ENCODE assay signal across 13 cellular contexts in the genomic region with DNA sequence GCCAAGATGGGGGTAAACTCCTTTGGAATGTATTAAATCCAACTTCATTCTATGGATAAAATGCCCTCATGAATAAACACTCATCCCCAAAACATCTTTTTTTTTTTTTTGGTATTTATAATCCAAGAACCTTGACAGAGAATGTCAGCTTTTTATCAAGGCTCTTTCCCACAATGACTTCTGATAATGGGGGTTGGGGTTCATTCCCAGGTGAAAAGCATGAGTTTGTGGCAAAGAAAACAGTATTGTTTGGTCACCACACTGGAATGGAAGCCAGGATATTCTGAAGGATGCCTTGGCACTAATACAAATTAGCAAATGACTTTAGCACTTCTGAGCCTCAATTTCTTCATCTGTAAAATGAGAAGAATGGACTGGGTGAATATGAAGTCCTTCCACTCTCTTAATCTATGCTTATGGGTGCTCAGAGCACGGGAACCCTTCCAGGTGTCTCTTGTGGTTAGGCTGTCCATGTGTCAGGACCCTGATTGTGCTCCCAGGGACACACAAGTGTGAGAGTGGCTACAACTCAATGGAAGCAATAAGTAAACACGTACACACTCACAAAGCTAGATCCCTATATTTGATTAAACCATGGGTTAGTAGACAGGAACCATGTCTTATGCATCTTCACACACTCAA. TPM values are rescaled to one million over a fixed set of nuclear protein-coding genes. Genes with fewer than 3 reads are reported as not detected.
DNase-seq lines count a peak whose midpoint lies in the region; ATAC-seq and TF ChIP-seq lines count a peak whose summit lies in the region.
"Had no signal": no experiment of that assay in that cellular context is flagged by ENCODE, and none has a peak within 500 bp of the region (broad histone marks: within the 10 kb centered on the region; RNA-seq: fewer than 3 reads in every experiment).

No MANE protein-coding gene starts in this region.

- 0 out of 2 replicates have a peak overlapping the region, but pooled peaks have one; percentile 9 for H2BK120ac ChIP-seq in IMR-90 (ENCODE audit: low read depth, low read length)
- no peak overlapping the region for H2BK120ac ChIP-seq in neuronal stem cell (ENCODE audit: low read depth, low read length)

- H3K4me2 ChIP-seq in IMR-90 (ENCODE audit: low read depth, low read length) (no peak overlapping the region; the same call in 1 of the 2 replicates), neuronal stem cell (ENCODE audit: insufficient read depth, low read length, poor library complexity, severe bottlenecking) (no peak overlapping the region)

- H2BK20ac ChIP-seq in IMR-90 (ENCODE audit: low read depth, low read length) = no peak overlapping the region

- H2AFZ ChIP-seq in IMR-90 (replicated peaks; ENCODE audit: low read length, poor library complexity) (no peak overlapping the region), neuronal stem cell (ENCODE audit: low read length) (peak overlapping the region; percentile 34)

- H3K4me3 ChIP-seq in IMR-90 (ENCODE audit: insufficient read depth, low read depth, low read length) (no peak overlapping the region), neuronal stem cell (ENCODE audit: low read length in 2 of 2) (no peak overlapping the region), prostate gland (no peak overlapping the region), heart left ventricle (peak overlapping the region in 1 of 12 donors; percentile 27), MG63 (no peak overlapping the region)
- H3K4me3 ChIP-seq: HAP-1 had no signal

- no peak for ATAC-seq in IMR-90 (ENCODE audit: low read depth)
- no peak for ATAC-seq in heart left ventricle

- in situ Hi-C loops in IMR-90 (cut with MboI; ENCODE audit: low sequenced_read_pairs) = no loop called here

- H3K14ac ChIP-seq in IMR-90 (replicated peaks; ENCODE audit: low read depth, low read length) (peak overlapping the region; percentile 69; the same call in 1 of the 2 replicates), neuronal stem cell (ENCODE audit: low read length) (no peak overlapping the region)

- CTCF ChIA-PET in IMR-90 (lab: Yijun Ruan, JAX) = interaction anchor here (1.1 to 1.2 kb wide), 2 partner anchors 12 to 27 kb away, joined by 3 to 4 read pairs; no protein-coding TSS in a partner anchor

- no peak overlapping the region; the same call in none of the 2 replicates for H3K4ac ChIP-seq in IMR-90 (ENCODE audit: low read depth, low read length)
- H3K4ac ChIP-seq in neuronal stem cell (ENCODE audit: low read length) = no peak overlapping the region

- peaks cover 9% of the 10 kb centered on the region for H3K9me1 ChIP-seq in IMR-90 (ENCODE audit: insufficient read depth, low read length)

- H3K27me3 Mint-ChIP-seq in CD14-positive monocyte (ENCODE audit: low read depth in 3 of 3) = no peaks in the 10 kb centered on the region

- H3K27me3 ChIP-seq in IMR-90 (ENCODE audit: control insufficient read depth, insufficient read depth, low read length) (no peaks in the 10 kb centered on the region), neuronal stem cell (ENCODE audit: control insufficient read depth in 3 of 3, insufficient read depth in 3 of 3, low read depth in 1 of 3, low read length in 3 of 3) (no peaks in the 10 kb centered on the region), prostate gland (replicated peaks; ENCODE audit: insufficient read depth) (no peaks in the 10 kb centered on the region), heart left ventricle (no peaks in the 10 kb centered on the region), MG63 (no peaks in the 10 kb centered on the region)
- H3K27me3 ChIP-seq: dorsolateral prefrontal cortex had no signal

- H3K79me1 ChIP-seq in IMR-90 (ENCODE audit: low read depth in 1 of 2, low read length in 2 of 2) (peaks cover 9 to 35% of the 10 kb centered on the region in 2 experiments; a peak in 3 of 4 replicates), neuronal stem cell (ENCODE audit: low read depth, low read length) (no peaks in the 10 kb centered on the region)

- H2BK5ac ChIP-seq in IMR-90 (ENCODE audit: low read depth, low read length, poor library complexity, severe bottlenecking) = peak overlapping the region; percentile 40
- no peak overlapping the region for H2BK5ac ChIP-seq in neuronal stem cell (ENCODE audit: low read length)

- H4K20me1 ChIP-seq in IMR-90 (ENCODE audit: insufficient read depth, low read length) = peaks cover 3% of the 10 kb centered on the region; the same call in 1 of the 2 replicates

- no CpG with 5 or more reads among the region's 2 CpGs for WGBS in IMR-90 (ENCODE audit: extremely low coverage in 2 of 2, insufficient read length in 1 of 2), 2 experiments
- WGBS in neuronal stem cell (ENCODE audit: extremely low coverage in 2 of 2, insufficient read length in 2 of 2, insufficient replicate concordance in 1 of 2), 2 donors = no CpG with 5 or more reads among the region's 2 CpGs
- 95% methylated on average over 2 of the region's 2 CpGs for WGBS in prostate gland
- WGBS in heart left ventricle, 4 donors = 78 to 97% (median 89%) methylated on average over 2 of the region's 2 CpGs

- peaks cover 13% of the 10 kb centered on the region for H3K4me1 ChIP-seq in IMR-90 (ENCODE audit: control insufficient read depth, insufficient read depth, low read length)
- H3K4me1 ChIP-seq in neuronal stem cell (ENCODE audit: control insufficient read depth in 2 of 2, insufficient read depth in 1 of 2, low read depth in 1 of 2, low read length in 2 of 2) = peaks cover 2% of the 10 kb centered on the region in 2 donors
- no peaks in the 10 kb centered on the region for H3K4me1 ChIP-seq in prostate gland (replicated peaks)
- H3K4me1 ChIP-seq in heart left ventricle = peaks cover 0 to 25% (median 0%) of the 10 kb centered on the region in 12 donors
- H3K4me1 ChIP-seq: HAP-1 had no signal

- no peak overlapping the region for H3K4me3 Mint-ChIP-seq in CD14-positive monocyte

- H3K9me3 ChIP-seq in IMR-90 (ENCODE audit: control insufficient read depth, insufficient read depth, low read length) (no peaks in the 10 kb centered on the region), neuronal stem cell (replicated peaks in 1 of 2; ENCODE audit: control insufficient read depth in 2 of 2, insufficient read depth in 1 of 2, low read depth in 1 of 2, low read length in 2 of 2) (no peaks in the 10 kb centered on the region), prostate gland (no peaks in the 10 kb centered on the region), heart left ventricle (no peaks in the 10 kb centered on the region), MG63 (no peaks in the 10 kb centered on the region)
- H3K9me3 ChIP-seq: HAP-1 had no signal

- H4K91ac ChIP-seq in IMR-90 (ENCODE audit: insufficient read depth, low read depth, low read length) (no peak overlapping the region), neuronal stem cell (ENCODE audit: low read depth, low read length, poor library complexity) (no peak overlapping the region)

- no peak overlapping the region for H2AK9ac ChIP-seq in IMR-90 (replicated peaks; ENCODE audit: low read depth, low read length, poor library complexity)

- no peak overlapping the region for H2BK12ac ChIP-seq in neuronal stem cell (ENCODE audit: low read length)

- peaks cover 0 to 2% (median 0%) of the 10 kb centered on the region in 7 donors for H3K9me3 Mint-ChIP-seq in CD14-positive monocyte

- H3K27ac ChIP-seq in IMR-90 (ENCODE audit: insufficient read depth, low read length) (no peak overlapping the region), neuronal stem cell (replicated peaks; ENCODE audit: low read length) (no peak overlapping the region), prostate gland (no peak overlapping the region), heart left ventricle (peak overlapping the region in 1 of 12 donors; percentile 86)

- dilution Hi-C loops in IMR-90 (cut with HindIII; ENCODE audit: low sequenced_read_pairs, unreplicated experiment) = no loop called here

- intact Hi-C loops in CD14-positive monocyte (cut with micrococcal nuclease) (no loop called here), IMR-90 (cut with micrococcal nuclease) (no loop called here), prostate gland (cut with DNase I) (no loop called here), heart left ventricle (cut with DNase I) (no loop called here)

- TF ChIP-seq POLR2A in IMR-90 (IDR thresholded peaks at IDR 0.05; ENCODE audit: low read depth, low read length) (no peak), prostate gland (IDR thresholded peaks at IDR 0.05) (no peak), heart left ventricle (IDR thresholded peaks at IDR 0.05) (no peak)

- POLR2A ChIA-PET in IMR-90 (lab: Charles Lee; ENCODE audit: unreplicated experiment) = interaction anchor here (0.6 kb wide), 1 partner anchor 51 kb away, joined by 4 read pairs; the partner anchor contains the start of genes PIGB and PIGBOS1

- H3K4me1 Mint-ChIP-seq in CD14-positive monocyte = peaks cover 71% of the 10 kb centered on the region

- H4K5ac ChIP-seq in IMR-90 (ENCODE audit: low read depth, low read length) = peak overlapping the region; percentile 49; the same call in 1 of the 2 replicates

- no peak overlapping the region for H3K23ac ChIP-seq in IMR-90 (ENCODE audit: low read depth, low read length)
- H3K23ac ChIP-seq in neuronal stem cell (ENCODE audit: low read depth, low read length, poor library complexity) = no peak overlapping the region

- H3K27ac Mint-ChIP-seq in CD14-positive monocyte = peak overlapping the region; percentile 91 to 97 (median 96)

- no peak for TF ChIP-seq RAD21 in IMR-90 (IDR thresholded peaks at IDR 0.05; ENCODE audit: low read length)

- TF ChIP-seq CTCF in CD14-positive monocyte (IDR thresholded peaks at IDR 0.05) (no peak), IMR-90 (conservative IDR thresholded peaks at IDR 0.05; ENCODE audit: low read depth, low read length) (no peak), prostate gland (IDR thresholded peaks at IDR 0.05) (no peak), heart left ventricle (IDR thresholded peaks at IDR 0.05) (no peak)

- no peak overlapping the region for H3K9ac ChIP-seq in IMR-90 (ENCODE audit: low read depth, low read length)
- no peak overlapping the region for H3K9ac ChIP-seq in neuronal stem cell (ENCODE audit: low read depth, low read length, poor library complexity)

- peaks cover 52 to 73% of the 10 kb centered on the region in 2 donors for H3K36me3 Mint-ChIP-seq in CD14-positive monocyte

- BruUV-seq in IMR-90 (replicated peaks; lab: Mats Ljungman, UMichigan) = no TSS peak

- H2BK15ac ChIP-seq in IMR-90 (ENCODE audit: low read depth, low read length) (0 out of 3 replicates have a peak overlapping the region, but pooled peaks have one; percentile 26), neuronal stem cell (ENCODE audit: low read length) (no peak overlapping the region)

- H2AK5ac ChIP-seq in IMR-90 (ENCODE audit: low read depth, low read length) (peak overlapping the region; percentile 63; the same call in 1 of the 2 replicates), neuronal stem cell (ENCODE audit: low read depth, low read length) (no peak overlapping the region)

- H3K36me3 ChIP-seq in IMR-90 (ENCODE audit: control insufficient read depth, insufficient read depth, low read length) (no peaks in the 10 kb centered on the region), neuronal stem cell (replicated peaks in 1 of 2; ENCODE audit: control insufficient read depth in 2 of 2, insufficient read depth in 2 of 2, low read length in 2 of 2) (no peaks in the 10 kb centered on the region), prostate gland (no peaks in the 10 kb centered on the region), heart left ventricle (peaks cover 0 to 16% (median 0%) of the 10 kb centered on the region in 9 donors), MG63 (no peaks in the 10 kb centered on the region)
- H3K36me3 ChIP-seq: HAP-1 had no signal

- no peak overlapping the region for H3K56ac ChIP-seq in IMR-90 (ENCODE audit: extremely low read depth, insufficient read depth, low read length)

- H4K8ac ChIP-seq in IMR-90 (ENCODE audit: low read depth in 2 of 2, low read length in 2 of 2) (peak overlapping the region in 1 of 2 experiments; percentile 50; a peak in 2 of 4 replicates), neuronal stem cell (ENCODE audit: low read depth, low read length) (no peak overlapping the region)

- H3K18ac ChIP-seq in IMR-90 (ENCODE audit: low read depth, low read length) (peak overlapping the region; percentile 42; the same call in 1 of the 2 replicates), neuronal stem cell (ENCODE audit: low read length) (no peak overlapping the region)

- DNase-seq in CD14-positive monocyte (ENCODE audit: low spot score) = no peak
- no peak for DNase-seq in IMR-90
- DNase-seq in amniotic epithelial cell (ENCODE audit: low read depth) = peak; percentile 62
- DNase-seq in neuronal stem cell (ENCODE audit: low spot score) = no peak
- DNase-seq in prostate gland (ENCODE audit: low spot score) = no peak
- no peak for DNase-seq in heart left ventricle
- DNase-seq in MG63 = no peak
- DNase-seq in NCI-H1694 treated with DMSO at 0.1 percent for 48 hours (lab: John Stamatoyannopoulos, UW) = no peak
- DNase-seq: COR-L47, NCI-H1930, T1000 had no signal

RNA-seq across cellular contexts. Expression of gene RAB27A, which starts 21.4 kb away (rescaled TPM):
- polyA plus RNA-seq in CD14-positive monocyte (100 to 1,000 TPM; 135 to 159 TPM), IMR-90 (2012; rRNA removed) (12.1 and 13.7 TPM in 2 replicates), heart left ventricle (1 to 10 TPM; 1.4 to 9.0 TPM)
- total RNA-seq in IMR-90 (2012; rRNA removed) (4.8 and 8.6 TPM in 2 replicates), prostate gland (10 to 100 TPM; 27.6 to 50.6 TPM), heart left ventricle (10 to 100 TPM in 1 of 9 donors, 1 to 10 TPM in 8; 1.8 to 17.2 (median 4.2) TPM)
- 2.6 and 9.4 TPM in 2 replicates for polyA plus RNA-seq in IMR-90 (2012; cell fraction: cytosol; rRNA removed)
- 1.7 and 10.6 TPM in 2 replicates for polyA plus RNA-seq in IMR-90 (2012; cell fraction: nucleus; rRNA removed; ENCODE audit: low replicate concordance)
- 3.5 TPM for polyA plus RNA-seq in neuronal stem cell (2013, experiment 1 of 2)
- polyA plus RNA-seq in neuronal stem cell (2013, experiment 2 of 2) = 3.4 TPM
- total RNA-seq in MG63 (2014; rRNA removed; shearing (Covaris generic); ENCODE audit: low replicate concordance) = 4.3 and 27.5 TPM in 2 replicates

RNA-seq across cellular contexts. Expression of gene PIGBOS1, which starts 50.7 kb away (rescaled TPM):
- polyA plus RNA-seq in CD14-positive monocyte (10 to 100 TPM; 67.3 to 69.7 TPM), IMR-90 (2012; rRNA removed) (11.7 and 12.1 TPM in 2 replicates), heart left ventricle (10 to 100 TPM; 14.8 to 18.0 TPM)
- total RNA-seq in IMR-90 (2012; rRNA removed) (11.7 and 12.7 TPM in 2 replicates), prostate gland (10 to 100 TPM; 15.5 to 34.1 TPM), heart left ventricle (10 to 100 TPM in 1 of 9 donors, 1 to 10 TPM in 8; 5.8 to 12.0 (median 7.7) TPM)
- 16.6 and 26.3 TPM in 2 replicates for polyA plus RNA-seq in IMR-90 (2012; cell fraction: cytosol; rRNA removed)
- 2.0 and 5.7 TPM in 2 replicates for polyA plus RNA-seq in IMR-90 (2012; cell fraction: nucleus; rRNA removed; ENCODE audit: low replicate concordance)
- 18.2 TPM for polyA plus RNA-seq in neuronal stem cell (2013, experiment 1 of 2)
- polyA plus RNA-seq in neuronal stem cell (2013, experiment 2 of 2) = 19.1 TPM
- total RNA-seq in MG63 (2014; rRNA removed; shearing (Covaris generic); ENCODE audit: low replicate concordance) = 23.3 and 50.0 TPM in 2 replicates

RNA-seq across cellular contexts. Expression of gene PIGB, which starts 50.8 kb away (rescaled TPM):
- polyA plus RNA-seq in CD14-positive monocyte (10 to 100 TPM; 15.3 to 16.8 TPM), IMR-90 (2012; rRNA removed) (8.0 and 9.2 TPM in 2 replicates), heart left ventricle (1 to 10 TPM; 2.3 to 3.5 TPM)
- total RNA-seq in IMR-90 (2012; rRNA removed) (11.8 and 17.5 TPM in 2 replicates), prostate gland (10 to 100 TPM; 13.0 to 15.3 TPM), heart left ventricle (10 to 100 TPM in 1 of 9 donors, 1 to 10 TPM in 8; 2.4 to 10.3 (median 3.0) TPM)
- 2.2 and 2.9 TPM in 2 replicates for polyA plus RNA-seq in IMR-90 (2012; cell fraction: cytosol; rRNA removed)
- 2.9 and 29.2 TPM in 2 replicates for polyA plus RNA-seq in IMR-90 (2012; cell fraction: nucleus; rRNA removed; ENCODE audit: low replicate concordance)
- polyA plus RNA-seq in neuronal stem cell (2013, experiment 1 of 2) = 5.4 TPM
- 5.3 TPM for polyA plus RNA-seq in neuronal stem cell (2013, experiment 2 of 2)
- total RNA-seq in MG63 (2014; rRNA removed; shearing (Covaris generic); ENCODE audit: low replicate concordance) = 11.2 and 12.8 TPM in 2 replicates
